ENCODE assay signal across 14 cellular contexts in the genomic region with DNA sequence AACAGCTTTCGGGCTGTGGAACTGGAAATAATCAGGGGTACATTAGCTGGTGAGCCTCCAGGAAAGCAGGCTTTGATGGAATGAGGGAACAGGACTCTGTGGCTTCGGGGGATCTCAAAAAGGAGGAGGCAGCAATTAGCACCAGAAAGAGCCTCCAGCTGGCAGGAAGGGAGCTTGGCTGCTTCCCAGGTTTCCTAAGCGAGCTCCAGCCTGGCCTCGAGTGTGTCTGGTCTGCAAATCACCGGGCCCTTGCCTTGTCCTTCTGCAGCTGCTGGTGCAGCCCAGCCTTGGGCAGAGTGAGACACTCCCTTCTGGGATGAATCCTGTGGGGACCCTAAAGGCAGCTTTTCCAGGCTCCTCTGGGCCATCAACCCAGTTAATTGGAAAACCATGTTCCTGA. TPM values are rescaled to one million over a fixed set of nuclear protein-coding genes. Genes with fewer than 3 reads are reported as not detected.
DNase-seq lines count a peak whose midpoint lies in the region; ATAC-seq lines count a peak whose summit lies in the region.
"Had no signal": no experiment of that assay in that cellular context is flagged by ENCODE, and none has a peak within 500 bp of the region (broad histone marks: within the 10 kb centered on the region; RNA-seq: fewer than 3 reads in every experiment).

No MANE protein-coding gene starts in this region.

- no peaks in the 10 kb centered on the region for H3K9me3 ChIP-seq in naive thymus-derived CD4-positive, alpha-beta T cell (ENCODE audit: control insufficient read depth in 2 of 3, low read length in 3 of 3)

- no peak overlapping the region for H3K27ac ChIP-seq in naive thymus-derived CD4-positive, alpha-beta T cell (ENCODE audit: low read depth, low read length)

- no peaks in the 10 kb centered on the region for H3K4me1 ChIP-seq in naive thymus-derived CD4-positive, alpha-beta T cell (ENCODE audit: control insufficient read depth in 2 of 2, insufficient read depth in 2 of 2, low read length in 2 of 2)

- no peaks in the 10 kb centered on the region for H3K36me3 Mint-ChIP-seq in naive thymus-derived CD4-positive, alpha-beta T cell
- H3K36me3 Mint-ChIP-seq: activated naive CD4-positive, alpha-beta T cell treated with anti-CD3 and anti-CD28 coated beads, Interleukin-2, amount 10 ng/mL, durations not matched to agents 7 days and 5 days had no signal

- CTCF ChIA-PET in naive thymus-derived CD4-positive, alpha-beta T cell (lab: Charles Lee), result interaction anchor here (1.2 to 1.8 kb wide), 3 partner anchors 348 to 942 kb away, joined by 3 to 7 read pairs (median 3); no protein-coding TSS in a partner anchor

- H3K27ac Mint-ChIP-seq in naive thymus-derived CD4-positive, alpha-beta T cell, result no peak overlapping the region
- H3K27ac Mint-ChIP-seq: activated CD4-positive, alpha-beta memory T cell treated with anti-CD3 and anti-CD28 coated beads for 36 hours; activated naive CD4-positive, alpha-beta T cell treated with anti-CD3 and anti-CD28 coated beads, Interleukin-2, amount 10 ng/mL, durations not matched to agents 7 days and 5 days; CD4-positive, CD25-positive, alpha-beta regulatory T cell had no signal

- H3K4me1 Mint-ChIP-seq in naive thymus-derived CD4-positive, alpha-beta T cell, result peaks cover 0 to 5% (median 2%) of the 10 kb centered on the region in 7 donors

- peaks cover 0 to 4% (median 0%) of the 10 kb centered on the region in 5 donors for H3K27me3 Mint-ChIP-seq in naive thymus-derived CD4-positive, alpha-beta T cell
- H3K27me3 Mint-ChIP-seq: activated CD4-positive, alpha-beta memory T cell treated with anti-CD3 and anti-CD28 coated beads for 36 hours had no signal

- H3K27me3 ChIP-seq in naive thymus-derived CD4-positive, alpha-beta T cell (ENCODE audit: control insufficient read depth in 2 of 2, insufficient read depth in 2 of 2, low read length in 2 of 2), result no peaks in the 10 kb centered on the region

- H3K36me3 ChIP-seq in naive thymus-derived CD4-positive, alpha-beta T cell (ENCODE audit: control insufficient read depth in 2 of 3, insufficient read depth in 3 of 3, low read length in 3 of 3), result no peaks in the 10 kb centered on the region

- POLR2A ChIA-PET in naive thymus-derived CD4-positive, alpha-beta T cell (lab: Charles Lee), result no interaction called here

- DNase-seq in COLO668 (lab: John Stamatoyannopoulos, UW; ENCODE audit: unreplicated experiment) (peak; percentile 1), M059J (ENCODE audit: low read depth) (peak; percentile 13), astrocyte of the hippocampus (ENCODE audit: low read depth, low spot score) (peak; percentile 33), left kidney (ENCODE audit: low read depth, low spot score) (peak; percentile 3), globus pallidus (ENCODE audit: low spot score) (no peak)
- DNase-seq in naive thymus-derived CD4-positive, alpha-beta T cell, result no peak
- DNase-seq: activated CD4-positive, alpha-beta memory T cell treated with anti-CD3 and anti-CD28 coated beads for 36 hours; activated naive CD4-positive, alpha-beta T cell treated with anti-CD3 and anti-CD28 coated beads, Interleukin-2, amount 10 ng/mL, durations not matched to agents 7 days and 5 days; CD4-positive, CD25-positive, alpha-beta regulatory T cell; stimulated activated naive CD4-positive, alpha-beta T cell; SW 1271 had no signal

- H3K4me3 Mint-ChIP-seq in naive thymus-derived CD4-positive, alpha-beta T cell, result no peak overlapping the region
- H3K4me3 Mint-ChIP-seq: activated CD4-positive, alpha-beta memory T cell treated with anti-CD3 and anti-CD28 coated beads for 36 hours; activated naive CD4-positive, alpha-beta T cell treated with anti-CD3 and anti-CD28 coated beads, Interleukin-2, amount 10 ng/mL, durations not matched to agents 7 days and 5 days; CD4-positive, CD25-positive, alpha-beta regulatory T cell had no signal

- H3K9me3 Mint-ChIP-seq in naive thymus-derived CD4-positive, alpha-beta T cell, result peaks cover 0 to 9% (median 2%) of the 10 kb centered on the region in 11 donors

- no peak overlapping the region for H3K4me3 ChIP-seq in naive thymus-derived CD4-positive, alpha-beta T cell (ENCODE audit: low read length)
- H3K4me3 ChIP-seq: GM12878 had no signal

- ATAC-seq in HG03280 (IDR thresholded peaks at IDR 0.05; ENCODE audit: unreplicated experiment) (no peak), GM21526 (IDR thresholded peaks at IDR 0.05; ENCODE audit: low FRiP score, unreplicated experiment) (no peak)
- ATAC-seq in naive thymus-derived CD4-positive, alpha-beta T cell, result no peak
- ATAC-seq: GM12878 had no signal

- intact Hi-C loops in naive thymus-derived CD4-positive, alpha-beta T cell (cut with micrococcal nuclease), result loop anchor here in 1 of 2 donors (5.0 kb wide), 1 partner anchor 1586 kb away; no protein-coding TSS in a partner anchor

RNA-seq across cellular contexts. Expression of a gene that starts 10.7 kb away (rescaled TPM):
- total RNA-seq in M059J (2014; rRNA removed; shearing (Covaris generic)), result 61.6 and 184 TPM in 2 replicates
- total RNA-seq in naive thymus-derived CD4-positive, alpha-beta T cell, result 100 to 1,000 TPM; 113 to 123 (median 119) TPM
- 10 to 100 TPM; 62.9 to 71.9 TPM for polyA plus RNA-seq in naive thymus-derived CD4-positive, alpha-beta T cell

Comparison
In these comparisons a context has a peak if more than half of its experiments do, and no peak if none do; other contexts are left out.
1. DNase-seq: peak in COLO668 (single experiment), M059J (single experiment), astrocyte of the hippocampus (single experiment) and left kidney (single experiment); none in globus pallidus (single experiment) and naive thymus-derived CD4-positive, alpha-beta T cell (0 of 9).